1 cellular context compared by ENCODE assay signal in the genomic region with DNA sequence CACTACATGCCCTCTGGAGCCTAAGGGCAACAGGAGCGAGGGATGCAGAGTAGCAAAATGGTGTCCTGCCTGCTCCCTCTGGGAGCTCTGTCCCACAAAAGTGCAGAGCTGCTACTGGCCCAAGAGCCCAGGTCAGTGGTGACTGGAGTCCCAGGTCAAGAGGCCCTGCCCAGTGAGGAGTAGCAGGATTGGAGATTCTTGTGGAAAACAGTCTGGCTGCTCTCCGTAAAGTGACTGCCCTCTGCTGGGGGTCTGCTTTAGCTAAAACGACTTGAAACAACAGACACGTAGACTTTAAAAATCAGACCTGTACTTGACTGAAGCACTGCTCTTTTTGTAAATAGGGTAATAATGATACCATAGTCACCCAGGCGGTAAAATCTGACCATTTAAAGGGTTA.
TF ChIP-seq lines count a peak whose summit lies in the region.

No MANE protein-coding gene starts in this region.

TF ChIP-seq in H1, 55 proteins besides CTCF, POLR2A, EP300 and RAD21:
- TF ChIP-seq RFX5 (IDR thresholded peaks at IDR 0.05; ENCODE audit: borderline replicate concordance, low read depth, low read length): no peak
- TF ChIP-seq CBX5 (IDR thresholded peaks at IDR 0.05; ENCODE audit: low read depth, low read length): no peak
- TF ChIP-seq HDAC2 (IDR thresholded peaks at IDR 0.05; ENCODE audit: borderline replicate concordance in 1 of 2, low read depth in 2 of 2, low read length in 2 of 2): no peak
- no peak for TF ChIP-seq RXRA (IDR thresholded peaks at IDR 0.05; ENCODE audit: insufficient read depth, low read depth, low read length)
